In the genomic region with DNA sequence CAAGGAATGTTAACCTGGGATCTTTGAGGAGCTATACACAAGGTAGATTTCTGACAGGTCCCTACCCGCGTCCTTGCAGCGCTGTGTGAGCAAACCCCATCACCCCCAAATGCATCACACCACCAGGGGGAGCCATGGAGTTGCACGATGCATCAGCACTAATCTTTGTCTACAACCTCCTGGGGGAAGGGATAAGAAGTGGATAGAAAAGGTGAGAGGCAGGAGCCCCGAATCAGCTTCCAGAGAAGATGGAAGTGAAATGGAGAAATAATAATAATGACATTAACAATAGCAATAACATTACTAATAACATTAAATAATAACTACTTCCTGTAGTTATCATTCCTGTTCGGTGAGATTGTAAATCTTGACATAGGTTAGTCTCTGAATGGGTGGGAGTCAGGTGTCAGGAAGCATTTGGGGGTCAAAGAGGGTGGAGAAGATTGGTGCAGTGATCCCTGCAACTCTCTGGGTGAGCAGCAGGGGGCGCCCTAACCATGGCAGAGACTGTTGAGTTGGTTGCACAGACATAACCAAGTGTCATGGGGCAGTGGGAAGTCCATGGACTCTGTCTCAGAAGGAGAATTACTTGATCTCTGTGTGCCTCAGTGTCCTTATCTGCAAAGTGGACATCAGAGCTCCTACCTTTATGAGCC, we compare ENCODE assay signal across 8 cellular contexts. TPM values are rescaled to one million over a fixed set of nuclear protein-coding genes. Genes with fewer than 3 reads are reported as not detected.
DNase-seq lines count a peak whose midpoint lies in the region; TF ChIP-seq lines count a peak whose summit lies in the region.

No MANE protein-coding gene starts in this region.

- H3K4me3 ChIP-seq in GM12865 (ENCODE audit: low read depth, low read length): no peak overlapping the region
- H3K4me3 ChIP-seq in dorsolateral prefrontal cortex: no peak overlapping the region

- peaks cover 2% of the 10 kb centered on the region for H3K27me3 Mint-ChIP-seq in mesothelial cell of epicardium (ENCODE audit: low read depth)

- intact Hi-C loops in dorsolateral prefrontal cortex (cut with DNase I) (loop anchor here in 1 of 2 donors (10.0 kb wide), 1 partner anchor 96 kb away; a partner anchor contains a TSS), posterior vena cava (cut with DNase I) (loop anchor here in 1 of 2 donors (2.0 kb wide), 1 partner anchor 72 kb away; no protein-coding TSS in a partner anchor)

- peaks cover 0 to 20% (median 0%) of the 10 kb centered on the region in 45 donors for H3K27me3 ChIP-seq in dorsolateral prefrontal cortex

- no peak overlapping the region for H3K27ac Mint-ChIP-seq in mesothelial cell of epicardium

- no peak overlapping the region for H3K4me3 Mint-ChIP-seq in mesothelial cell of epicardium

- TF ChIP-seq CTCF in GM12865 (IDR thresholded peaks at IDR 0.05; ENCODE audit: insufficient read depth, low read depth, low read length, missing control alignments) (peak; percentile 92), dorsolateral prefrontal cortex (IDR thresholded peaks at IDR 0.05 in 54 of 56, conservative IDR thresholded peaks at IDR 0.05 in 2 of 56; ENCODE audit: low read depth in 1 of 56, partially characterized antibody in 56 of 56) (peak; percentile 33 to 73 (median 61)), mesothelial cell of epicardium (IDR thresholded peaks at IDR 0.05; ENCODE audit: unreplicated experiment) (peak; percentile 35)

- no peak overlapping the region for H3K27ac ChIP-seq in dorsolateral prefrontal cortex

- no peaks in the 10 kb centered on the region for H3K36me3 Mint-ChIP-seq in mesothelial cell of epicardium

- DNase-seq in GM12865 (ENCODE audit: low read depth) (peak; percentile 66), NAMALWA (ENCODE audit: low spot score) (peak; percentile 73), dorsolateral prefrontal cortex (peak in 2 of 10 donors; percentile 40 to 47), mesothelial cell of epicardium (ENCODE audit: low spot score in 2 of 2, unreplicated experiment in 2 of 2) (peak in 1 of 2 experiments; percentile 42), posterior vena cava (ENCODE audit: low spot score) (no peak), hippocampal formation (lab: John Stamatoyannopoulos, UW) (no peak)
- peak; percentile 92 for DNase-seq in activated CD4-positive, alpha-beta T cell treated with anti-CD3 and anti-CD28 coated beads for 48 hours
- peak; percentile 64 for DNase-seq in stimulated activated naive CD4-positive, alpha-beta T cell treated with Interleukin-2 at 50 U/mL for 16 hours (lab: John Stamatoyannopoulos, UW)

- peaks cover 23% of the 10 kb centered on the region for H3K4me1 Mint-ChIP-seq in mesothelial cell of epicardium

- no peaks in the 10 kb centered on the region for H3K9me3 Mint-ChIP-seq in mesothelial cell of epicardium

RNA-seq across cellular contexts. Expression of a gene that starts 16.5 kb away (rescaled TPM):
- total RNA-seq in dorsolateral prefrontal cortex (1 to 10 TPM in 54 of 120 experiments, under 1 TPM in 34, not detected in 32; 0.30 to 7.9 (median 1.2) TPM), mesothelial cell of epicardium (not detected in 3 replicates), posterior vena cava (1 to 10 TPM; 1.8 to 5.5 TPM)

RNA-seq across cellular contexts. Expression of a gene that starts 33.9 kb away (rescaled TPM):
- 10 to 100 TPM in 6 of 120 experiments, 1 to 10 TPM in 101, under 1 TPM in 12, not detected in 1; 0.52 to 16.8 (median 3.1) TPM for total RNA-seq in dorsolateral prefrontal cortex
- not detected in 3 replicates for total RNA-seq in mesothelial cell of epicardium
- total RNA-seq in posterior vena cava: 10 to 100 TPM in 1 of 2 donors, 1 to 10 TPM in 1; 8.7 to 12.6 TPM

RNA-seq across cellular contexts. Expression of a gene that starts 50.4 kb away (rescaled TPM):
- total RNA-seq in dorsolateral prefrontal cortex (10 to 100 TPM in 11 of 120 experiments, 1 to 10 TPM in 109; 4.6 to 14.6 (median 7.5) TPM), mesothelial cell of epicardium (7.5 to 7.9 TPM (median 7.7 TPM) in 3 replicates), posterior vena cava (1 to 10 TPM; 3.7 to 5.0 TPM)

Comparison
In these comparisons a context has a peak if more than half of its experiments do, and no peak if none do; other contexts are left out.
1. DNase-seq: peak in GM12865 (single experiment), NAMALWA (single experiment), activated CD4-positive, alpha-beta T cell treated with anti-CD3 and anti-CD28 coated beads for 48 hours (single experiment) and stimulated activated naive CD4-positive, alpha-beta T cell treated with Interleukin-2 at 50 U/mL for 16 hours (single experiment); none in posterior vena cava (single experiment) and hippocampal formation (0 of 2).
2. CTCF ChIP-seq: peak in every context shown above with its lines; median percentile 92 in GM12865; 61 in dorsolateral prefrontal cortex; 35 in mesothelial cell of epicardium.